1 cellular context compared by ENCODE assay signal in the genomic region with DNA sequence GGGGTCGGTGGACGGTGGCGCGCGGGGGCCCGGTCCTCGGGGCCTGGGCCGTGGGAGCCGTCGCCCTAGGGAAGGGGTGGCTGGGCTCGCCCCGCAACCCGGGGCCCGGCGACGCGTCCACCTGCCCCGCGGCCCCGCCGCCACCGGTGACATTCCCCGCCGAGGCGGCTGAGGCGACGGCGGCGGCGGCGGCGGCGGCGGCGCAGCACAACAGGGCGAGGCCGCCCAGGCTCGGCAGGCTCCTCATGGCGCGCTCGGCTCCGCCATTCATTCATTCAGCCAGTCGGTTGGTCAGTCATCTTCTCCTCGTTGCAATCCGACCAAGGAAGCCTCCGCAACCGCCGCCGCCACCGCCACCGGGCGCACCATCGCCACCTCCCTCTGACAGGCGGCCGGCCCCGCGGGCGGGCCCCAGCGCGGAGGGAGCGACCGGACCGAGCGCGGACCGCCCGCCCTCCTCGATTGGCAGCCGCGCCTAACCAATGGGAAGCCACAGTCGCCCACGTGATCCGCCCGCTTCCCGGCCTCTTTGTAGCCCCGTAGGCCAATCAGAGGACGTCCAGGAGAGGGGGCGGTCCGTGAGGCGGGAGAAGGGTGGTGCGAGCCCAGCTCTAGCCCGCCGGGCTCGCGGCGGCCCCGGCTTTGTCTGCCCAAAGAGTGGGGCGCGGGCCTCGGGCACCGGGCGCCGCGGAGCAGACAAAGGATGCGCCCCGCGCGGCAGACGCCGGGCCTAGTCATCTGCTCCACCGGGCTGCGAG.
TF ChIP-seq lines count a peak whose summit lies in the region.

A gene (minus strand): TSS at position 383 of the 758 bp plus-strand sequence. CDS start 112 bp downstream, at position 271.

TF ChIP-seq in HCT116, 20 proteins besides CTCF, POLR2A, EP300 and RAD21 (continued from another document):
- TF ChIP-seq, protein P1, sequence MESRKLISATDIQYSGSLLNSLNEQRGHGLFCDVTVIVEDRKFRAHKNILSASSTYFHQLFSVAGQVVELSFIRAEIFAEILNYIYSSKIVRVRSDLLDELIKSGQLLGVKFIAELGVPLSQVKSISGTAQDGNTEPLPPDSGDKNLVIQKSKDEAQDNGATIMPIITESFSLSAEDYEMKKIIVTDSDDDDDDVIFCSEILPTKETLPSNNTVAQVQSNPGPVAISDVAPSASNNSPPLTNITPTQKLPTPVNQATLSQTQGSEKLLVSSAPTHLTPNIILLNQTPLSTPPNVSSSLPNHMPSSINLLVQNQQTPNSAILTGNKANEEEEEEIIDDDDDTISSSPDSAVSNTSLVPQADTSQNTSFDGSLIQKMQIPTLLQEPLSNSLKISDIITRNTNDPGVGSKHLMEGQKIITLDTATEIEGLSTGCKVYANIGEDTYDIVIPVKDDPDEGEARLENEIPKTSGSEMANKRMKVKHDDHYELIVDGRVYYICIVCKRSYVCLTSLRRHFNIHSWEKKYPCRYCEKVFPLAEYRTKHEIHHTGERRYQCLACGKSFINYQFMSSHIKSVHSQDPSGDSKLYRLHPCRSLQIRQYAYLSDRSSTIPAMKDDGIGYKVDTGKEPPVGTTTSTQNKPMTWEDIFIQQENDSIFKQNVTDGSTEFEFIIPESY (IDR thresholded peaks at IDR 0.05; ENCODE audit: extremely low read depth, insufficient replicate concordance, low read length), result no peak
- no peak for TF ChIP-seq FOSL1 (IDR thresholded peaks at IDR 0.05; ENCODE audit: low read depth)
- TF ChIP-seq SIN3A (IDR thresholded peaks at IDR 0.05; ENCODE audit: low read depth), result peak; percentile 72
- no peak for TF ChIP-seq ELF1 (IDR thresholded peaks at IDR 0.05; ENCODE audit: borderline replicate concordance, low read depth)
- TF ChIP-seq SRF (IDR thresholded peaks at IDR 0.05; ENCODE audit: low read depth), result no peak
- peak; percentile 39; the same call in 1 of the 2 replicates for TF ChIP-seq ZFX (IDR thresholded peaks at IDR 0.05)
- TF ChIP-seq POLR2AphosphoS5 (IDR thresholded peaks at IDR 0.05; ENCODE audit: low read depth, low read length), result peak; percentile 81
- peak; percentile 38 for TF ChIP-seq YY1 (IDR thresholded peaks at IDR 0.05; ENCODE audit: extremely low read depth, insufficient replicate concordance, low read depth, low read length)
- no peak for TF ChIP-seq CBX3 (IDR thresholded peaks at IDR 0.05; ENCODE audit: low read depth)
- TF ChIP-seq TCF7L2 (IDR thresholded peaks at IDR 0.05; ENCODE audit: borderline replicate concordance, extremely low read depth, insufficient read depth, insufficient read length), result peak; percentile 74
- peak; percentile 82 for TF ChIP-seq EGR1 (IDR thresholded peaks at IDR 0.05; ENCODE audit: low read depth)
- TF ChIP-seq SP1 (IDR thresholded peaks at IDR 0.05; ENCODE audit: low read depth), result peak; percentile 97
- TF ChIP-seq JUND (IDR thresholded peaks at IDR 0.05), result no peak
- TF ChIP-seq, protein P2, sequence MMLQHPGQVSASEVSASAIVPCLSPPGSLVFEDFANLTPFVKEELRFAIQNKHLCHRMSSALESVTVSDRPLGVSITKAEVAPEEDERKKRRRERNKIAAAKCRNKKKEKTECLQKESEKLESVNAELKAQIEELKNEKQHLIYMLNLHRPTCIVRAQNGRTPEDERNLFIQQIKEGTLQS (IDR thresholded peaks at IDR 0.05), result no peak
- TF ChIP-seq ZNF274 (IDR thresholded peaks at IDR 0.05; ENCODE audit: low read depth, low read length), result no peak
- no peak for TF ChIP-seq EZH2phosphoT487 (IDR thresholded peaks at IDR 0.05; ENCODE audit: borderline replicate concordance)
